ENCODE assay signal across 9 cellular contexts in genomic region chr4:56656346-56656643, GRCh38. TPM values are rescaled to one million over a fixed set of nuclear protein-coding genes. Genes with fewer than 3 reads are reported as not detected.
DNase-seq lines count a peak whose midpoint lies in the region; ATAC-seq, FAIRE-seq and TF ChIP-seq lines count a peak whose summit lies in the region.
"Had no signal": no experiment of that assay in that cellular context is flagged by ENCODE, and none has a peak within 500 bp of the region (broad histone marks: within the 10 kb centered on the region; RNA-seq: fewer than 3 reads in every experiment).

No MANE protein-coding gene starts in this region.

- ATAC-seq in HepG2 (no peak), GM21528 (IDR thresholded peaks at IDR 0.05; ENCODE audit: low FRiP score, unreplicated experiment) (no peak), HG02678 (IDR thresholded peaks at IDR 0.05; ENCODE audit: unreplicated experiment) (no peak)

- no peaks in the 10 kb centered on the region for H3K79me2 ChIP-seq in HepG2 (ENCODE audit: insufficient read depth, low read length)

- peaks cover 4 to 15% (median 7%) of the 10 kb centered on the region in 4 donors for H3K4me1 ChIP-seq in liver (ENCODE audit: control insufficient read depth in 4 of 4, insufficient read depth in 4 of 4, low read length in 3 of 4)
- H3K4me1 ChIP-seq in HepG2 (ENCODE audit: insufficient read depth, low read length), result no peaks in the 10 kb centered on the region
- peaks cover 8 to 57% (median 36%) of the 10 kb centered on the region in 6 donors for H3K4me1 ChIP-seq in spleen

- in situ Hi-C loops in HepG2 (cut with HindIII; ENCODE audit: extremely low pct_ligation_motif_present, low pct_unique_long_range_greater_than_20kb), result no loop called here

- H2AFZ ChIP-seq in HepG2 (ENCODE audit: low read length), result no peak overlapping the region

- no peak for TF ChIP-seq POLR2A in HepG2 (IDR thresholded peaks at IDR 0.05; ENCODE audit: insufficient read depth in 1 of 2, low read depth in 2 of 2, low read length in 2 of 2)
- TF ChIP-seq POLR2A in spleen (IDR thresholded peaks at IDR 0.05), result no peak

- BruUV-seq in HepG2 (replicated peaks; lab: Mats Ljungman, UMichigan), result no TSS peak

- TF ChIP-seq CTCF in liver (IDR thresholded peaks at IDR 0.05; ENCODE audit: low read depth, low read length, missing input control) (no peak), HepG2 (CRISPR knock-in tag; IDR thresholded peaks at IDR 0.05) (no peak), spleen (IDR thresholded peaks at IDR 0.05 in 8 of 11, conservative IDR thresholded peaks at IDR 0.05 in 3 of 11) (peak in 5 of 11 experiments; percentile 8 to 35 (median 30))

- H4K20me1 ChIP-seq in HepG2 (ENCODE audit: insufficient read depth, low read length), result no peaks in the 10 kb centered on the region

- POLR2A ChIA-PET in HepG2 (lab: Yijun Ruan, JAX), result no interaction called here

- H3K4me3 ChIP-seq in liver (ENCODE audit: low read depth in 1 of 3, low read length in 3 of 3), result peak overlapping the region in 2 of 3 donors; percentile 16 to 36
- no peak overlapping the region for H3K4me3 ChIP-seq in HepG2 (replicated peaks in 1 of 3; ENCODE audit: insufficient read depth in 1 of 3, low read depth in 2 of 3, low read length in 3 of 3)
- H3K4me3 ChIP-seq in spleen, result peak overlapping the region; percentile 47 to 80 (median 55)
- no peak overlapping the region for H3K4me3 ChIP-seq in MG63

- no peak overlapping the region for H3K27ac ChIP-seq in liver (ENCODE audit: low read depth in 1 of 2, low read length in 2 of 2)
- no peak overlapping the region for H3K27ac ChIP-seq in HepG2 (ENCODE audit: extremely low read length, insufficient read depth, low read length)
- H3K27ac ChIP-seq in spleen, result peak overlapping the region in 7 of 8 donors; percentile 41 to 82 (median 60)
- H3K27ac ChIP-seq: C4-2B had no signal

- TF ChIP-seq EP300 in HepG2 (IDR thresholded peaks at IDR 0.05; ENCODE audit: low read depth in 2 of 2, low read length in 2 of 2), result no peak
- TF ChIP-seq EP300 in HepG2 (CRISPR knock-in tag; IDR thresholded peaks at IDR 0.05; ENCODE audit: borderline replicate concordance), result no peak

- CTCF ChIA-PET in HepG2 (lab: Yijun Ruan, JAX; ENCODE audit: low intra/inter-chr PET ratio, low total read pairs), result no interaction called here

- H3K9me3 ChIP-seq in liver (ENCODE audit: control insufficient read depth in 4 of 4, low read length in 3 of 4) (no peaks in the 10 kb centered on the region), HepG2 (ENCODE audit: low read length) (no peaks in the 10 kb centered on the region), spleen (no peaks in the 10 kb centered on the region), MG63 (no peaks in the 10 kb centered on the region)

- DNase-seq in HepG2 (ENCODE audit: low spot score) (no peak), hepatic stellate cell (ENCODE audit: low spot score) (peak; percentile 27), spleen (peak; percentile 87), MG63 (no peak)
- DNase-seq in activated naive CD4-positive, alpha-beta T cell treated with anti-CD3 and anti-CD28 coated beads, Interleukin-2, amount 50 U/mL, for 16 hours, result peak; percentile 23

- H3K36me3 ChIP-seq in liver (ENCODE audit: control insufficient read depth in 4 of 4, insufficient read depth in 3 of 4, low read depth in 1 of 4, low read length in 3 of 4), result no peaks in the 10 kb centered on the region
- H3K36me3 ChIP-seq in HepG2 (replicated peaks in 1 of 2; ENCODE audit: control insufficient read depth in 1 of 2, insufficient read depth in 2 of 2, low read length in 2 of 2), result no peaks in the 10 kb centered on the region
- no peaks in the 10 kb centered on the region for H3K36me3 ChIP-seq in spleen
- no peaks in the 10 kb centered on the region for H3K36me3 ChIP-seq in MG63

- no peak overlapping the region for H3K4me2 ChIP-seq in HepG2 (ENCODE audit: low read depth, low read length)

- intact Hi-C loops in HepG2 (cut with micrococcal nuclease; ENCODE audit: unreplicated experiment) (no loop called here), spleen (cut with DNase I; ENCODE audit: low total_unique reads) (no loop called here)

- no peak for FAIRE-seq in HepG2 (lab: Jason Lieb, UNC)

- TF ChIP-seq RAD21 in liver (IDR thresholded peaks at IDR 0.05) (no peak), HepG2 (CRISPR knock-in tag; IDR thresholded peaks at IDR 0.05) (no peak)

- H3K27me3 ChIP-seq in liver (ENCODE audit: control insufficient read depth in 4 of 4, insufficient read depth in 4 of 4, low read length in 3 of 4) (peaks cover 0 to 6% (median under 1%) of the 10 kb centered on the region in 4 donors), HepG2 (ENCODE audit: control insufficient read depth in 1 of 2, insufficient read depth in 2 of 2, low read length in 2 of 2) (peaks cover 4 to 43% of the 10 kb centered on the region in 2 experiments), spleen (replicated peaks in 1 of 7) (peaks cover 0 to 52% (median 37%) of the 10 kb centered on the region in 7 donors), MG63 (no peaks in the 10 kb centered on the region)

- H3K9ac ChIP-seq in liver (ENCODE audit: low read depth in 1 of 2, low read length in 2 of 2), result no peak overlapping the region
- no peak overlapping the region for H3K9ac ChIP-seq in HepG2 (ENCODE audit: insufficient read depth, low read depth, low read length)

- WGBS in liver, result 4% methylated on average over 19 of the region's 19 CpGs
- 83% methylated on average over 10 of the region's 19 CpGs for WGBS in HepG2 (ENCODE audit: low lambda C conversion rate)
- 2 to 30% (median 3%) methylated on average over 2 to 19 of the region's 19 CpGs for WGBS in spleen, 5 donors

TF ChIP-seq in liver, 16 proteins besides CTCF, POLR2A, EP300 and RAD21 (continues in another document):
- TF ChIP-seq ATF3 (IDR thresholded peaks at IDR 0.05), result no peak

TF ChIP-seq in HepG2, 621 proteins besides CTCF, POLR2A, EP300 and RAD21 (continues in another document):
- TF ChIP-seq ZNF136 (CRISPR knock-in tag; IDR thresholded peaks at IDR 0.05; ENCODE audit: low read depth) (no peak), PAX8 (CRISPR knock-in tag; IDR thresholded peaks at IDR 0.05; ENCODE audit: borderline replicate concordance) (no peak), GZF1 (CRISPR knock-in tag; IDR thresholded peaks at IDR 0.05) (no peak), FOXP1 (IDR thresholded peaks at IDR 0.05) (no peak), FOXP1 (CRISPR knock-in tag; IDR thresholded peaks at IDR 0.05) (no peak)

RNA-seq across cellular contexts. Expression of gene HOPX, which starts 24.8 kb away (rescaled TPM):
- total RNA-seq in liver, result 1 to 10 TPM in 1 of 2 donors, under 1 TPM in 1; 0.67 to 2.4 TPM
- polyA plus RNA-seq in liver, result under 1 TPM; 0.40 to 0.60 TPM
- not detected in 2 replicates for total RNA-seq in HepG2 (2016; rRNA removed; fragmentation: Illumina TruSeq; extraction: Trizol)
- not detected in 2 replicates for total RNA-seq in HepG2 (2016; cell fraction: cytosol; rRNA removed; fragmentation: Illumina TruSeq; extraction: Trizol; ENCODE audit: low read depth)
- not detected in 2 replicates for total RNA-seq in HepG2 (2016; cell fraction: insoluble cytoplasmic fraction; rRNA removed; fragmentation: Illumina TruSeq; extraction: Trizol)
- total RNA-seq in HepG2 (2016; cell fraction: membrane; rRNA removed; fragmentation: Illumina TruSeq; extraction: Trizol), result not detected in 2 replicates
- total RNA-seq in HepG2 (2016; cell fraction: nucleus; rRNA removed; fragmentation: Illumina TruSeq; extraction: Trizol), result not detected in 2 replicates
- polyA plus RNA-seq in HepG2 (2011; rRNA removed), result not detected in 2 replicates
- polyA plus RNA-seq in HepG2 (2011; cell fraction: cytosol; rRNA removed), result not detected in 2 replicates
- polyA plus RNA-seq in HepG2 (2011; cell fraction: nucleus; rRNA removed), result not detected in 2 replicates
- not detected in 2 replicates for polyA plus RNA-seq in HepG2 (2012)
- not detected in 2 replicates for polyA plus RNA-seq in HepG2 (2016; cell fraction: cytosol; fragmentation: Illumina TruSeq; extraction: Trizol; ENCODE audit: low read depth)
- not detected in 2 replicates for polyA plus RNA-seq in HepG2 (2016; cell fraction: insoluble cytoplasmic fraction; fragmentation: Illumina TruSeq; extraction: Trizol; ENCODE audit: low read depth)
- polyA plus RNA-seq in HepG2 (2016; cell fraction: membrane; fragmentation: Illumina TruSeq; extraction: Trizol; ENCODE audit: low read depth), result not detected in 2 replicates
- not detected in 2 replicates for polyA plus RNA-seq in HepG2 (2016; cell fraction: nucleus; fragmentation: Illumina TruSeq; extraction: Trizol; ENCODE audit: insufficient read depth, low read depth)
- not detected in 2 replicates for polyA minus RNA-seq in HepG2 (2011; rRNA and poly(A)+ RNA removed; ENCODE audit: low replicate concordance)
- not detected in 2 replicates for polyA minus RNA-seq in HepG2 (2011; cell fraction: cytosol; rRNA and poly(A)+ RNA removed)
- not detected in 2 replicates for polyA minus RNA-seq in HepG2 (2011; cell fraction: nucleus; rRNA and poly(A)+ RNA removed)
- total RNA-seq in spleen, result 10 to 100 TPM in 2 of 7 donors, 1 to 10 TPM in 5; 6.0 to 26.0 (median 8.0) TPM
- 10 to 100 TPM in 1 of 3 donors, 1 to 10 TPM in 2; 6.0 to 16.4 (median 8.8) TPM for polyA plus RNA-seq in spleen
- total RNA-seq in MG63 (2014; rRNA removed; shearing (Covaris generic); ENCODE audit: low replicate concordance), result 0.79 TPM in 1 of 2 replicates, not detected in the other

Comparison
In these comparisons a context has a peak if more than half of its experiments do, and no peak if none do; other contexts are left out.
1. H3K4me3 ChIP-seq: peak in liver (2 of 3) and spleen (8 of 8); none in HepG2 (0 of 3) and MG63 (single experiment).
2. H3K27ac ChIP-seq: peak in spleen (7 of 8); none in liver (0 of 2) and HepG2 (single experiment).
3. DNase-seq: peak in activated naive CD4-positive, alpha-beta T cell treated with anti-CD3 and anti-CD28 coated beads, Interleukin-2, amount 50 U/mL, for 16 hours (single experiment), hepatic stellate cell (single experiment) and spleen (single experiment); none in HepG2 (single experiment) and MG63 (single experiment).